10 cellular contexts compared by ENCODE assay signal in the genomic region with DNA sequence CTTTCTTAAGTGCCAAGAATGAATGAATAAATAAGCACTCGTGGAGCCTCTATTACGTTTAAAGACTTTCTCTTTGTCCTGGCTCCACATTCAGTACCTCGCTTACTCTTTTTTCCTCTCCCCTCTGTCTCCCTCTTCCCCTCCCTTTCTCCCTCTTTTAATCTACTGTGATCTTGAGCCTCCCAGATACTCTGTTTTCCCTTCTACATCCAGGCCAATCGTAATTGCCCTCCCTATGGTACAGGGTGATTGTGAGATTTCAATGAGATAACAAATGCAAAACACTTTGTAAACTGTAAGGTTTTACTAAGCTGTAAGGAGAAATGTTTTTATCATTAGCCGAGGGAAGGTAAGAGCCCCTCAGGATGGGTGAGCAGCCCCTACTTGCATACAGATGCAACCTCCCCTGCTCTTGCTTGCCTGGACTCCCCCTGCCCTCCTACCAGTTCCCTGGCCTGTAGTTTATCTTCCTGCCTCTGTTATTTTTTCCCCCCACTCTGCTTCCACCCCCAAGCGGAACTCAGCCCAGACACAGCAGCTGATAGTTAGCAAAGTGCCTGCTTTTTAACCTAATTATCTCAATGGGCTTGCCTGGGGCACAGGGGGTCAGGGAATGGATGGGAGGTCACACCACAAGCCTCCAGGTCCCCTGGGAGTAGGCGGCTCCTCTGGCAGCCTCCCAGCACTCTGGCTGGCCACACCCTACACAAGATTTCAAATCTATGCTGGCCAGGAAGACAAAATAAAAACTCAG.
DNase-seq lines count a peak whose midpoint lies in the region; FAIRE-seq and TF ChIP-seq lines count a peak whose summit lies in the region.
"Had no signal": no experiment of that assay in that cellular context is flagged by ENCODE, and none has a peak within 500 bp of the region (broad histone marks: within the 10 kb centered on the region; RNA-seq: fewer than 3 reads in every experiment).

No MANE protein-coding gene starts in this region.

- H4K8ac ChIP-seq in H1 (ENCODE audit: extremely low read depth, insufficient read depth, low read length), result no peak overlapping the region

- H3K79me2 ChIP-seq in H1 (ENCODE audit: control insufficient read depth in 1 of 2, insufficient read depth in 2 of 2, low read length in 2 of 2), result no peaks in the 10 kb centered on the region

- H3K4me2 ChIP-seq in H1 (ENCODE audit: insufficient read depth in 1 of 2, low read depth in 2 of 2, low read length in 2 of 2), result 0 out of 4 replicates have a peak overlapping the region, but pooled peaks of 1 of the 2 experiments have one; percentile 17

- TF ChIP-seq POLR2A in H1 (IDR thresholded peaks at IDR 0.05; ENCODE audit: control extremely low read depth in 1 of 2, low read depth in 2 of 2, low read length in 2 of 2), result no peak

- no peaks in the 10 kb centered on the region for H3K79me1 ChIP-seq in H1 (ENCODE audit: low read depth, low read length)

- H2BK5ac ChIP-seq in H1 (ENCODE audit: low read depth, low read length), result no peak overlapping the region

- no peak overlapping the region for H2BK20ac ChIP-seq in H1 (ENCODE audit: low read length)

- no peak overlapping the region for H2BK12ac ChIP-seq in H1 (ENCODE audit: low read depth, low read length)

- 58% methylated on average over 7 of the region's 7 CpGs; no CpG with 5 or more reads in 1 of the 2 experiments for WGBS in H1 (ENCODE audit: extremely low coverage in 1 of 2, insufficient coverage in 1 of 2, insufficient read length in 1 of 2, insufficient replicate concordance in 2 of 2, low coverage in 1 of 2, low lambda C conversion rate in 2 of 2, missing lambda C conversion rate in 1 of 2), 2 experiments

- TF ChIP-seq RAD21 in H1 (IDR thresholded peaks at IDR 0.05 in 1 of 2, conservative IDR thresholded peaks at IDR 0.05 in 1 of 2; ENCODE audit: low read depth in 2 of 2, low read length in 2 of 2), result no peak

- no peak overlapping the region for H3K9ac ChIP-seq in H1 (replicated peaks in 1 of 4; ENCODE audit: extremely low read depth in 1 of 4, low read depth in 3 of 4, low read length in 3 of 4)

- H2AK5ac ChIP-seq in H1 (ENCODE audit: low read depth, low read length), result no peak overlapping the region

- H2AFZ ChIP-seq in H1 (ENCODE audit: low read length), result peak overlapping the region; percentile 6; the same call in 1 of the 2 replicates

- peaks cover 2 to 11% (median 5%) of the 10 kb centered on the region in 4 experiments; a peak in 4 of 7 replicates for H3K4me1 ChIP-seq in H1 (replicated peaks in 1 of 4; ENCODE audit: control insufficient read depth in 3 of 4, insufficient read depth in 4 of 4, low read length in 3 of 4)

- H3K23me2 ChIP-seq in H1 (ENCODE audit: low read depth, low read length), result no peaks in the 10 kb centered on the region

- no peaks in the 10 kb centered on the region for H3K36me3 ChIP-seq in H1 (ENCODE audit: control insufficient read depth in 2 of 4, insufficient read depth in 4 of 4, low read length in 3 of 4)

- H3K27me3 ChIP-seq in H1 (replicated peaks in 1 of 4; ENCODE audit: control insufficient read depth in 3 of 4, extremely low read depth in 1 of 4, insufficient read depth in 3 of 4, low read length in 3 of 4), result no peaks in the 10 kb centered on the region

- H3K9me3 ChIP-seq in H1 (ENCODE audit: insufficient read depth in 2 of 2, low read depth in 1 of 2, low read length in 1 of 2), result no peaks in the 10 kb centered on the region

- H2BK15ac ChIP-seq in H1 (ENCODE audit: low read length), result no peak overlapping the region; the same call in 1 of the 2 replicates

- H4K91ac ChIP-seq in H1 (replicated peaks; ENCODE audit: insufficient read length, low read length), result no peak overlapping the region

- no peak overlapping the region for H3K14ac ChIP-seq in H1 (ENCODE audit: insufficient read length)

- H4K5ac ChIP-seq in H1 (ENCODE audit: insufficient read length, low read depth, low read length), result no peak overlapping the region

- FAIRE-seq in H1 (lab: Jason Lieb, UNC), result no peak
- no peak for FAIRE-seq in HTR-8/SVneo (lab: Jason Lieb, UNC)
- FAIRE-seq: GM18507 had no signal

- no peaks in the 10 kb centered on the region for H4K20me1 ChIP-seq in H1 (replicated peaks in 1 of 2; ENCODE audit: control insufficient read depth in 1 of 2, insufficient read depth in 2 of 2, low read length in 2 of 2)

- POLR2A ChIA-PET in H1 (lab: Charles Lee; ENCODE audit: partially characterized antibody), result no interaction called here
- POLR2A ChIA-PET in GM10248 (lab: Yijun Ruan, JAX), result no interaction called here

- H3K18ac ChIP-seq in H1 (ENCODE audit: extremely low read depth, low read length), result no peak overlapping the region

- H3K4me3 ChIP-seq in HFF-Myc (replicated peaks; ENCODE audit: low read depth, low read length) (no peak overlapping the region), H1 (ENCODE audit: extremely low read depth in 1 of 4, insufficient read depth in 2 of 4, low read depth in 3 of 4, low read length in 4 of 4) (no peak overlapping the region), retinal pigment epithelial cell (ENCODE audit: low read length) (no peak overlapping the region)

- H3K56ac ChIP-seq in H1 (replicated peaks; ENCODE audit: insufficient read length, low read depth, low read length), result no peak overlapping the region

- no peak overlapping the region for H2BK120ac ChIP-seq in H1 (replicated peaks; ENCODE audit: low read depth, low read length)

- CTCF ChIA-PET in H1 (lab: Charles Lee; ENCODE audit: partially characterized antibody), result interaction anchor here (0.6 to 1.9 kb wide), 5 partner anchors 20 to 485 kb away, joined by 3 to 9 read pairs (median 4); no protein-coding TSS in a partner anchor
- CTCF ChIA-PET in GM10248 (lab: Yijun Ruan, JAX), result no interaction called here

- DNase-seq in HFF-Myc (ENCODE audit: extremely low read depth, low read depth), result peak; percentile 6
- peak; percentile 46 for DNase-seq in NCI-H2227 (lab: John Stamatoyannopoulos, UW; ENCODE audit: unreplicated experiment)
- DNase-seq in H1 (ENCODE audit: low read depth in 1 of 2, low spot score in 2 of 2), result no peak
- DNase-seq in retinal pigment epithelial cell (ENCODE audit: low read depth), result peak; percentile 33
- DNase-seq in HTR-8/SVneo (ENCODE audit: insufficient read length, low spot score), result no peak
- DNase-seq in CD1c-positive myeloid dendritic cell (ENCODE audit: extremely low spot score), result no peak
- DNase-seq in GM10248 (ENCODE audit: extremely low spot score), result no peak
- DNase-seq in mesenteric fat pad (ENCODE audit: low spot score), result no peak
- DNase-seq: KG1 had no signal

- no peak for TF ChIP-seq CTCF in HFF-Myc (IDR thresholded peaks at IDR 0.05; ENCODE audit: low read depth, low read length, missing control alignments)
- TF ChIP-seq CTCF in H1 (IDR thresholded peaks at IDR 0.05; ENCODE audit: control extremely low read depth in 1 of 3, insufficient read depth in 1 of 3, low read depth in 1 of 3, low read length in 3 of 3), result no peak
- TF ChIP-seq CTCF in retinal pigment epithelial cell (conservative IDR thresholded peaks at IDR 0.05; ENCODE audit: low read depth, low read length), result no peak
- no peak for TF ChIP-seq CTCF in GM10248 (IDR thresholded peaks at IDR 0.05; ENCODE audit: control extremely low read depth, extremely low read depth, low read depth, missing control alignments)

- no peak overlapping the region for H3K23ac ChIP-seq in H1 (ENCODE audit: insufficient read length)

- TF ChIP-seq EP300 in H1 (IDR thresholded peaks at IDR 0.05; ENCODE audit: borderline replicate concordance in 1 of 2, low read depth in 2 of 2, low read length in 2 of 2), result no peak

- H3K27ac ChIP-seq in H1 (ENCODE audit: low read depth, low read length), result no peak overlapping the region

- no peak overlapping the region for H3K4ac ChIP-seq in H1 (replicated peaks; ENCODE audit: insufficient read length, low read depth, low read length)

TF ChIP-seq in H1, 55 proteins besides CTCF, POLR2A, EP300 and RAD21:
- TF ChIP-seq SIX5 (IDR thresholded peaks at IDR 0.05; ENCODE audit: low read depth, low read length) (no peak), FOSL1 (IDR thresholded peaks at IDR 0.05; ENCODE audit: insufficient read depth, low read depth, low read length) (no peak), POLR2AphosphoS5 (IDR thresholded peaks at IDR 0.05; ENCODE audit: low read depth, low read length) (no peak), BACH1 (IDR thresholded peaks at IDR 0.05; ENCODE audit: low read length) (no peak), TCF12 (IDR thresholded peaks at IDR 0.05; ENCODE audit: low read depth, low read length) (no peak), SP1 (IDR thresholded peaks at IDR 0.05; ENCODE audit: low read depth, low read length) (no peak), BRCA1 (IDR thresholded peaks at IDR 0.05; ENCODE audit: low read depth, low read length) (no peak)
- TF ChIP-seq, protein P1, sequence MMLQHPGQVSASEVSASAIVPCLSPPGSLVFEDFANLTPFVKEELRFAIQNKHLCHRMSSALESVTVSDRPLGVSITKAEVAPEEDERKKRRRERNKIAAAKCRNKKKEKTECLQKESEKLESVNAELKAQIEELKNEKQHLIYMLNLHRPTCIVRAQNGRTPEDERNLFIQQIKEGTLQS (IDR thresholded peaks at IDR 0.05; ENCODE audit: insufficient read depth, low read depth, low read length), result no peak

Comparison
In these comparisons a context has a peak if more than half of its experiments do, and no peak if none do; other contexts are left out.
1. DNase-seq: peak in HFF-Myc (single experiment), NCI-H2227 (single experiment) and retinal pigment epithelial cell (single experiment); none in H1 (0 of 2), HTR-8/SVneo (single experiment), CD1c-positive myeloid dendritic cell (single experiment), GM10248 (single experiment) and mesenteric fat pad (single experiment).